In genomic region chr2:111418091-111418875, GRCh38 we compare ENCODE assay signal across 8 cellular contexts.
DNase-seq lines count a peak whose midpoint lies in the region; ATAC-seq, FAIRE-seq and TF ChIP-seq lines count a peak whose summit lies in the region.
"Not testable (repeated sequence)": the region's sequence is repeated elsewhere in the genome, so short reads cannot be mapped to it uniquely, and the experiment has no call there.

No MANE protein-coding gene starts in this region.

- not testable (repeated sequence) for H3K9ac ChIP-seq in astrocyte (ENCODE audit: low read length)

- H3K4me1 Mint-ChIP-seq in astrocyte (ENCODE audit: low read depth, unreplicated experiment): peaks cover 12% of the 10 kb centered on the region
- H3K4me1 Mint-ChIP-seq in type B pancreatic cell (ENCODE audit: unreplicated experiment): peaks cover 12% of the 10 kb centered on the region

- H3K27me3 ChIP-seq in astrocyte (ENCODE audit: insufficient read depth, low read length): not testable (repeated sequence)

- FAIRE-seq in astrocyte (lab: Jason Lieb, UNC): not testable (repeated sequence)

- peak; percentile 62 for TF ChIP-seq POLR2A in erythroblast (IDR thresholded peaks at IDR 0.05; ENCODE audit: low read length)

- H2AFZ ChIP-seq in astrocyte (ENCODE audit: low read depth, low read length): not testable (repeated sequence)

- DNase-seq in ELR (ENCODE audit: low read depth) (peak; percentile 7), HT1080 (ENCODE audit: low read depth) (peak; percentile 13), SK-MEL-5 (ENCODE audit: low read depth, low spot score) (peak; percentile 8), myocyte (ENCODE audit: low read depth) (peak; percentile 11)
- not testable (repeated sequence) for DNase-seq in astrocyte (ENCODE audit: low read depth); erythroblast (lab: John Stamatoyannopoulos, UW); left colon; type B pancreatic cell (ENCODE audit: extremely low spot score, unreplicated experiment)

- H3K9me3 Mint-ChIP-seq in astrocyte (ENCODE audit: unreplicated experiment); type B pancreatic cell: not testable (repeated sequence)

- ATAC-seq in left colon: peak; percentile 57

- H3K4me2 ChIP-seq in astrocyte (ENCODE audit: low read length): not testable (repeated sequence)

- in situ Hi-C loops in SK-MEL-5 (cut with HindIII; ENCODE audit: low pct_unique_long_range_greater_than_20kb, low sequenced_read_pairs): not testable (repeated sequence)

- H3K79me2 ChIP-seq in astrocyte (ENCODE audit: insufficient read depth, low read length): peaks cover 59% of the 10 kb centered on the region

- not testable (repeated sequence) for H3K4me3 Mint-ChIP-seq in astrocyte (ENCODE audit: unreplicated experiment)
- peak overlapping the region; percentile 23 for H3K4me3 Mint-ChIP-seq in type B pancreatic cell

- peaks cover 40% of the 10 kb centered on the region for H4K20me1 ChIP-seq in astrocyte (ENCODE audit: insufficient read depth, low read length)

- not testable (repeated sequence) for H3K36me3 ChIP-seq in astrocyte (ENCODE audit: insufficient read depth, low read length)

- peak overlapping the region; percentile 48 for H3K27ac ChIP-seq in astrocyte (ENCODE audit: low read depth, low read length)

- intact Hi-C loops in left colon (cut with DNase I, micrococcal nuclease): not testable (repeated sequence)

- peaks cover 11% of the 10 kb centered on the region for H3K4me1 ChIP-seq in astrocyte (ENCODE audit: insufficient read depth, low read length)

- H3K9me3 ChIP-seq in astrocyte (ENCODE audit: insufficient read depth, low read depth, low read length): not testable (repeated sequence)

- TF ChIP-seq CTCF in astrocyte (IDR thresholded peaks at IDR 0.05; ENCODE audit: insufficient read depth, low read depth, low read length); type B pancreatic cell (conservative IDR thresholded peaks at IDR 0.05): not testable (repeated sequence)

- peak overlapping the region; percentile 53 for H3K27ac Mint-ChIP-seq in astrocyte (ENCODE audit: unreplicated experiment)
- H3K27ac Mint-ChIP-seq in type B pancreatic cell: not testable (repeated sequence)

- H3K36me3 Mint-ChIP-seq in astrocyte (ENCODE audit: low read depth, unreplicated experiment); type B pancreatic cell: not testable (repeated sequence)

- not testable (repeated sequence) for H3K27me3 Mint-ChIP-seq in astrocyte (ENCODE audit: low read depth, unreplicated experiment); type B pancreatic cell

- peak overlapping the region; percentile 14 for H3K4me3 ChIP-seq in astrocyte (ENCODE audit: insufficient read depth, low read depth, low read length)
